ENCODE assay signal across 28 cellular contexts in genomic region chr3:134579266-134579665, GRCh38.
"Had no signal": no experiment of that assay in that cellular context is flagged by ENCODE, and none has a peak within 500 bp of the region (broad histone marks: within the 10 kb centered on the region; RNA-seq: fewer than 3 reads in every experiment).

No MANE protein-coding gene starts in this region.

- H3K27me3 ChIP-seq: heart left ventricle, neural progenitor cell, neutrophil, right atrium auricular region, right lobe of liver, stomach, suprapubic skin, tibial artery, upper lobe of right lung had no signal

- H3K27ac ChIP-seq: heart left ventricle, left ventricle myocardium inferior, neural progenitor cell, neutrophil, parathyroid adenoma, psoas muscle, right atrium auricular region, right lobe of liver, stomach, suprapubic skin, thoracic aorta, tibial artery, upper lobe of right lung had no signal

- H3K4me3 ChIP-seq: heart left ventricle, left ventricle myocardium inferior, mucosa of descending colon, neural progenitor cell, psoas muscle, right atrium auricular region, right lobe of liver, stomach, suprapubic skin, thoracic aorta, tibial artery, upper lobe of right lung had no signal

- H3K9me3 ChIP-seq: mucosa of descending colon, neutrophil, right atrium auricular region, right lobe of liver, suprapubic skin, thoracic aorta, tibial artery, upper lobe of right lung had no signal

- H3K36me3 ChIP-seq: heart left ventricle, left ventricle myocardium inferior, neural progenitor cell, neutrophil, right atrium auricular region, right lobe of liver, stomach, suprapubic skin, thoracic aorta, upper lobe of right lung had no signal

- DNase-seq: heart left ventricle; hypothalamus; immature natural killer cell; left colon; left ventricle myocardium inferior; midbrain; mucosa of descending colon; naive thymus-derived CD4-positive, alpha-beta T cell; nephron progenitor cell; occipital lobe; psoas muscle; right lobe of liver; stimulated activated CD4-positive, alpha-beta T cell treated with anti-CD3 and anti-CD28 coated beads, Interleukin-12 subunit alpha, Interleukin-12 subunit beta, amount 100 ng/mL, for 4 hours; stimulated activated CD4-positive, alpha-beta T cell treated with anti-CD3 and anti-CD28 coated beads, Interleukin-15, amount 100 ng/mL, for 24 hours; stimulated activated CD4-positive, alpha-beta T cell treated with anti-CD3 and anti-CD28 coated beads, Interleukin-2, amount 100 ng/mL, for 24 hours; stimulated activated CD4-positive, alpha-beta T cell treated with anti-CD3 and anti-CD28 coated beads, Interleukin-4, amount 100 ng/mL, for 1 hour; stimulated activated naive B cell treated with anti-CD40 and anti-IgM and Interleukin-4, amounts not matched to agents 10 μg/mL and 1 μg/mL and 100 μg/mL, for 72 hours; stimulated activated naive CD8-positive, alpha-beta T cell treated with anti-CD3 and anti-CD28 coated beads, Interleukin-15, Interleukin-2, amounts not matched to agents 100 U/mL and 50 U/mL, for 24 hours; stomach; tibial artery; trophoblast cell; upper lobe of right lung had no signal

- H3K4me1 ChIP-seq: heart left ventricle, left ventricle myocardium inferior, neural progenitor cell, parathyroid adenoma, psoas muscle, right atrium auricular region, right lobe of liver, stomach, suprapubic skin, tibial artery, upper lobe of right lung had no signal

- ATAC-seq: heart left ventricle; left colon; mucosa of descending colon; naive thymus-derived CD4-positive, alpha-beta T cell; psoas muscle; right lobe of liver; stimulated activated naive B cell treated with anti-CD40 and anti-IgM and Interleukin-4, amounts not matched to agents 10 μg/mL and 1 μg/mL and 100 μg/mL, for 72 hours; stimulated activated naive CD8-positive, alpha-beta T cell treated with anti-CD3 and anti-CD28 coated beads, Interleukin-15, Interleukin-2, amounts not matched to agents 100 U/mL and 50 U/mL, for 24 hours; upper lobe of right lung had no signal
